ENCODE assay signal across 13 cellular contexts in the genomic region with DNA sequence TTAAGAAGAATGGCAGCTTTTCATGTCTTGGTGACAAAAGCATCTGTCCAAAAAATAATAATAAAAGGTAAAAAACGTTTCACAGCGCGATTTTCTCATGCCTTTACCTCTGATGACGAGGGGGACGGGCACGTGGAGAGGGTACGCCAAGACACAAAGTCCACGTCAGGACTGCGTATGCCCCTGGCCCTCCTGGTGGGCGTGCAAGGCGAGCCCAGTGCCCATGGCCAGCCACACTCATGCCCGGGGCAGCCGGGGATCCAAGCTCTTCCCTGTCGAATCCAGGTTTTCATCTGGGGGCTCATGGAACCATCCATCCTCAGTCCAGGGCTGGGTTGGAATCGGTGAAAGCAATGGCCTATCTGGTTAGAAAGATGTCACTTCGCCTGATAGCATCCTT.
DNase-seq lines count a peak whose midpoint lies in the region; FAIRE-seq and TF ChIP-seq lines count a peak whose summit lies in the region.
"Had no signal": no experiment of that assay in that cellular context is flagged by ENCODE, and none has a peak within 500 bp of the region (broad histone marks: within the 10 kb centered on the region; RNA-seq: fewer than 3 reads in every experiment).

No MANE protein-coding gene starts in this region.

- no peak overlapping the region for H3K14ac ChIP-seq in neuronal stem cell (ENCODE audit: low read length)

- H2BK12ac ChIP-seq in neuronal stem cell (ENCODE audit: low read length), result no peak overlapping the region

- FAIRE-seq in astrocyte (lab: Jason Lieb, UNC), result no peak
- FAIRE-seq: HTR-8/SVneo had no signal

- no peak overlapping the region for H4K8ac ChIP-seq in neuronal stem cell (ENCODE audit: low read depth, low read length)

- H4K20me1 ChIP-seq in astrocyte (ENCODE audit: insufficient read depth, low read length), result peaks cover 92% of the 10 kb centered on the region

- H3K4me1 Mint-ChIP-seq in activated naive CD4-positive, alpha-beta T cell treated with anti-CD3 and anti-CD28 coated beads, Interleukin-2, amount 50 U/mL, for 24 hours, result peaks cover 32% of the 10 kb centered on the region
- H3K4me1 Mint-ChIP-seq in activated naive CD4-positive, alpha-beta T cell treated with anti-CD3 and anti-CD28 coated beads for 36 hours (ENCODE audit: low read depth), result peaks cover 35% of the 10 kb centered on the region
- H3K4me1 Mint-ChIP-seq in HFFc6 (ENCODE audit: low read depth) (peaks cover 26% of the 10 kb centered on the region), astrocyte (ENCODE audit: low read depth, unreplicated experiment) (peaks cover 12% of the 10 kb centered on the region)

- H3K79me2 ChIP-seq in astrocyte (ENCODE audit: insufficient read depth, low read length), result peaks cover 53% of the 10 kb centered on the region

- peak overlapping the region; percentile 77 for H3K23ac ChIP-seq in neuronal stem cell (ENCODE audit: low read depth, low read length, poor library complexity)

- peaks cover 14% of the 10 kb centered on the region for H3K4me1 ChIP-seq in astrocyte (ENCODE audit: insufficient read depth, low read length)
- peaks cover 1 to 5% of the 10 kb centered on the region in 2 donors for H3K4me1 ChIP-seq in neuronal stem cell (ENCODE audit: control insufficient read depth in 2 of 2, insufficient read depth in 1 of 2, low read depth in 1 of 2, low read length in 2 of 2)
- peaks cover 0 to 19% (median 0%) of the 10 kb centered on the region in 3 donors for H3K4me1 ChIP-seq in esophagus squamous epithelium

- no peak overlapping the region for H3K4ac ChIP-seq in neuronal stem cell (ENCODE audit: low read length)

- H3K9ac ChIP-seq in astrocyte (ENCODE audit: low read length) (no peak overlapping the region), neuronal stem cell (ENCODE audit: low read depth, low read length, poor library complexity) (no peak overlapping the region)
- H3K9ac ChIP-seq: BLaER1 treated with 17β-estradiol and CSF1 and Interleukin-3, amounts not matched to agents 10 nM and 100 nM had no signal

- TF ChIP-seq CTCF in HFFc6 (IDR thresholded peaks at IDR 0.05) (no peak), astrocyte (IDR thresholded peaks at IDR 0.05; ENCODE audit: insufficient read depth, low read depth, low read length) (no peak), esophagus squamous epithelium (IDR thresholded peaks at IDR 0.05) (no peak)

- no peak overlapping the region for H2BK15ac ChIP-seq in neuronal stem cell (ENCODE audit: low read length)

- no peak overlapping the region for H2BK120ac ChIP-seq in neuronal stem cell (ENCODE audit: low read depth, low read length)

- no peak overlapping the region for H2AFZ ChIP-seq in astrocyte (ENCODE audit: low read depth, low read length)
- no peak overlapping the region for H2AFZ ChIP-seq in neuronal stem cell (ENCODE audit: low read length)

- TF ChIP-seq POLR2A in esophagus squamous epithelium (IDR thresholded peaks at IDR 0.05), result no peak

- peak overlapping the region; percentile 17 for H3K27ac Mint-ChIP-seq in activated naive CD4-positive, alpha-beta T cell treated with anti-CD3 and anti-CD28 coated beads, Interleukin-2, amount 50 U/mL, for 24 hours
- no peak overlapping the region for H3K27ac Mint-ChIP-seq in activated naive CD4-positive, alpha-beta T cell treated with anti-CD3 and anti-CD28 coated beads for 36 hours
- H3K27ac Mint-ChIP-seq in HFFc6 (peak overlapping the region; percentile 26; the same call in 1 of the 2 replicates), astrocyte (ENCODE audit: unreplicated experiment) (peak overlapping the region; percentile 20)
- H3K27ac Mint-ChIP-seq: CD4-positive, CD25-positive, alpha-beta regulatory T cell had no signal

- H2AK5ac ChIP-seq in neuronal stem cell (ENCODE audit: low read depth, low read length), result no peak overlapping the region

- H3K9me3 ChIP-seq in astrocyte (ENCODE audit: insufficient read depth, low read depth, low read length) (no peaks in the 10 kb centered on the region), neuronal stem cell (replicated peaks in 1 of 2; ENCODE audit: control insufficient read depth in 2 of 2, insufficient read depth in 1 of 2, low read depth in 1 of 2, low read length in 2 of 2) (no peaks in the 10 kb centered on the region), esophagus squamous epithelium (no peaks in the 10 kb centered on the region)
- H3K9me3 ChIP-seq: BLaER1 treated with 17β-estradiol and CSF1 and Interleukin-3, amounts not matched to agents 10 nM and 100 nM had no signal

- H4K91ac ChIP-seq in neuronal stem cell (ENCODE audit: low read depth, low read length, poor library complexity), result no peak overlapping the region

- H3K27me3 Mint-ChIP-seq in activated naive CD4-positive, alpha-beta T cell treated with anti-CD3 and anti-CD28 coated beads, Interleukin-2, amount 50 U/mL, for 24 hours, result no peaks in the 10 kb centered on the region
- H3K27me3 Mint-ChIP-seq in activated naive CD4-positive, alpha-beta T cell treated with anti-CD3 and anti-CD28 coated beads for 36 hours (ENCODE audit: low read depth), result no peaks in the 10 kb centered on the region
- H3K27me3 Mint-ChIP-seq in HFFc6 (ENCODE audit: insufficient read depth) (peaks cover 43% of the 10 kb centered on the region), astrocyte (ENCODE audit: low read depth, unreplicated experiment) (no peaks in the 10 kb centered on the region)

- H3K27me3 ChIP-seq in astrocyte (ENCODE audit: insufficient read depth, low read length) (no peaks in the 10 kb centered on the region), neuronal stem cell (ENCODE audit: control insufficient read depth in 3 of 3, insufficient read depth in 3 of 3, low read depth in 1 of 3, low read length in 3 of 3) (no peaks in the 10 kb centered on the region), esophagus squamous epithelium (no peaks in the 10 kb centered on the region)

- H3K36me3 ChIP-seq in astrocyte (ENCODE audit: insufficient read depth, low read length) (peaks cover 59% of the 10 kb centered on the region), neuronal stem cell (replicated peaks in 1 of 2; ENCODE audit: control insufficient read depth in 2 of 2, insufficient read depth in 2 of 2, low read length in 2 of 2) (peaks cover 3 to 10% of the 10 kb centered on the region in 2 donors), esophagus squamous epithelium (peaks cover 0 to 83% (median 6%) of the 10 kb centered on the region in 3 donors)

- H3K18ac ChIP-seq in neuronal stem cell (ENCODE audit: low read length), result peak overlapping the region; percentile 73

- CTCF ChIA-PET in activated naive CD4-positive, alpha-beta T cell treated with anti-CD3 and anti-CD28 coated beads for 36 hours (lab: Charles Lee), result interaction anchor here (0.9 to 6.2 kb wide), 2 partner anchors 15 to 39 kb away, joined by 3 to 77 read pairs; no protein-coding TSS in a partner anchor

- no peaks in the 10 kb centered on the region for H3K36me3 Mint-ChIP-seq in activated naive CD4-positive, alpha-beta T cell treated with anti-CD3 and anti-CD28 coated beads, Interleukin-2, amount 50 U/mL, for 24 hours
- H3K36me3 Mint-ChIP-seq in activated naive CD4-positive, alpha-beta T cell treated with anti-CD3 and anti-CD28 coated beads for 36 hours (ENCODE audit: low read depth), result peaks cover 2% of the 10 kb centered on the region
- H3K36me3 Mint-ChIP-seq in HFFc6 (ENCODE audit: low read depth) (peaks cover 44% of the 10 kb centered on the region), astrocyte (ENCODE audit: low read depth, unreplicated experiment) (peaks cover 25% of the 10 kb centered on the region)

- H3K4me2 ChIP-seq in astrocyte (ENCODE audit: low read length) (peak overlapping the region; percentile 62), neuronal stem cell (ENCODE audit: insufficient read depth, low read length, poor library complexity, severe bottlenecking) (no peak overlapping the region)
- H3K4me2 ChIP-seq: BLaER1 treated with 17β-estradiol and CSF1 and Interleukin-3, amounts not matched to agents 10 nM and 100 nM had no signal

- peaks cover 2% of the 10 kb centered on the region for H3K79me1 ChIP-seq in neuronal stem cell (ENCODE audit: low read depth, low read length)

- intact Hi-C loops in activated naive CD4-positive, alpha-beta T cell treated with anti-CD3 and anti-CD28 coated beads for 36 hours (cut with micrococcal nuclease), result no loop called here
- intact Hi-C loops in esophagus squamous epithelium (cut with DNase I), result no loop called here

- H3K9me3 Mint-ChIP-seq in activated naive CD4-positive, alpha-beta T cell treated with anti-CD3 and anti-CD28 coated beads, Interleukin-2, amount 50 U/mL, for 24 hours, result no peaks in the 10 kb centered on the region
- H3K9me3 Mint-ChIP-seq in activated naive CD4-positive, alpha-beta T cell treated with anti-CD3 and anti-CD28 coated beads for 36 hours, result no peaks in the 10 kb centered on the region
- H3K9me3 Mint-ChIP-seq in HFFc6 (peaks cover 4% of the 10 kb centered on the region; the same call in 1 of the 2 replicates), astrocyte (ENCODE audit: unreplicated experiment) (no peaks in the 10 kb centered on the region)
- H3K9me3 Mint-ChIP-seq: CD4-positive, CD25-positive, alpha-beta regulatory T cell had no signal

- no peak overlapping the region for H3K27ac ChIP-seq in astrocyte (ENCODE audit: low read depth, low read length)
- no peak overlapping the region for H3K27ac ChIP-seq in neuronal stem cell (replicated peaks; ENCODE audit: low read length)
- H3K27ac ChIP-seq in esophagus squamous epithelium, result no peak overlapping the region
- H3K27ac ChIP-seq: BLaER1 treated with 17β-estradiol and CSF1 and Interleukin-3, amounts not matched to agents 10 nM and 100 nM had no signal

- H2BK5ac ChIP-seq in neuronal stem cell (ENCODE audit: low read length), result no peak overlapping the region

- no peak overlapping the region for H3K4me3 Mint-ChIP-seq in activated naive CD4-positive, alpha-beta T cell treated with anti-CD3 and anti-CD28 coated beads, Interleukin-2, amount 50 U/mL, for 24 hours
- no peak overlapping the region for H3K4me3 Mint-ChIP-seq in activated naive CD4-positive, alpha-beta T cell treated with anti-CD3 and anti-CD28 coated beads for 36 hours
- H3K4me3 Mint-ChIP-seq in HFFc6, result peak overlapping the region; percentile 9; the same call in 1 of the 2 replicates
- no peak overlapping the region for H3K4me3 Mint-ChIP-seq in astrocyte (ENCODE audit: unreplicated experiment)
- H3K4me3 Mint-ChIP-seq: CD4-positive, CD25-positive, alpha-beta regulatory T cell had no signal

- no peak for DNase-seq in activated naive CD4-positive, alpha-beta T cell treated with anti-CD3 and anti-CD28 coated beads for 36 hours
- DNase-seq in HFFc6 (no peak), astrocyte (ENCODE audit: low read depth) (no peak), neuronal stem cell (ENCODE audit: low spot score) (no peak), GOT3 (lab: John Stamatoyannopoulos, UW) (no peak), hippocampal formation (lab: John Stamatoyannopoulos, UW) (no peak), esophagus squamous epithelium (lab: John Stamatoyannopoulos, UW) (no peak)
- DNase-seq: CD4-positive, CD25-positive, alpha-beta regulatory T cell; DMS 273 treated with DMSO at 0.1 percent for 48 hours; HCEC 1CT had no signal

- no CpG with 5 or more reads among the region's 16 CpGs for WGBS in neuronal stem cell (ENCODE audit: extremely low coverage in 2 of 2, insufficient read length in 2 of 2, insufficient replicate concordance in 1 of 2), 2 donors
- WGBS in esophagus squamous epithelium, 2 donors, result 83 to 89% methylated on average over 15 to 16 of the region's 16 CpGs

- H3K4me3 ChIP-seq in astrocyte (ENCODE audit: insufficient read depth, low read depth, low read length), result no peak overlapping the region
- H3K4me3 ChIP-seq in neuronal stem cell (ENCODE audit: low read length in 2 of 2), result no peak overlapping the region
- H3K4me3 ChIP-seq in esophagus squamous epithelium, result no peak overlapping the region
- H3K4me3 ChIP-seq: BLaER1 treated with 17β-estradiol and CSF1 and Interleukin-3, amounts not matched to agents 10 nM and 100 nM had no signal
